Comparison of ENCODE assay signal across 17 cellular contexts in genomic region chr20:22833851-22834250, GRCh38.
"Had no signal": no experiment of that assay in that cellular context is flagged by ENCODE, and none has a peak within 500 bp of the region (broad histone marks: within the 10 kb centered on the region; RNA-seq: fewer than 3 reads in every experiment).

No MANE protein-coding gene starts in this region.

- H3K9me3 ChIP-seq: adrenal gland, psoas muscle, tibial nerve had no signal

- DNase-seq: activated CD4-positive, alpha-beta memory T cell treated with anti-CD3 and anti-CD28 coated beads for 36 hours; activated CD4-positive, CD25-positive, alpha-beta regulatory T cell treated with anti-CD3 and anti-CD28 coated beads, Interleukin-2, amount 50 U/mL, for 72 hours; activated CD8-positive, alpha-beta memory T cell treated with anti-CD3 and anti-CD28 coated beads, Interleukin-2, amount 50 U/mL, for 48 hours; activated naive CD4-positive, alpha-beta T cell treated with anti-CD3 and anti-CD28 coated beads for 36 hours; adrenal gland; foreskin keratinocyte; psoas muscle; stimulated activated CD4-positive, alpha-beta T cell treated with anti-CD3 and anti-CD28 coated beads, Interleukin-2, amount 100 ng/mL, for 24 hours; stimulated activated naive B cell treated with anti-CD40 and anti-IgM and Interleukin-4, amounts not matched to agents 10 μg/mL and 1 μg/mL and 100 μg/mL, for 72 hours; T-helper 17 cell had no signal

- H3K27ac Mint-ChIP-seq: activated CD4-positive, alpha-beta memory T cell treated with anti-CD3 and anti-CD28 coated beads for 36 hours; activated naive CD4-positive, alpha-beta T cell treated with anti-CD3 and anti-CD28 coated beads for 36 hours; memory B cell; nephron; stimulated activated naive B cell treated with anti-CD40 and anti-IgM and Interleukin-4, amounts not matched to agents 10 μg/mL and 1 μg/mL and 100 μg/mL, for 72 hours; T-helper 17 cell had no signal

- H3K4me1 Mint-ChIP-seq: central memory CD8-positive, alpha-beta T cell; memory B cell; nephron; stimulated activated naive B cell treated with anti-CD40 and anti-IgM and Interleukin-4, amounts not matched to agents 10 μg/mL and 1 μg/mL and 100 μg/mL, for 72 hours; T-helper 17 cell had no signal

- H3K9me3 Mint-ChIP-seq: activated CD4-positive, alpha-beta memory T cell treated with anti-CD3 and anti-CD28 coated beads for 36 hours; nephron had no signal

- H3K4me1 ChIP-seq: psoas muscle, tibial nerve had no signal

- ATAC-seq: esophagus mucosa; foreskin keratinocyte; left lobe of liver; psoas muscle; sciatic nerve; stimulated activated naive B cell treated with anti-CD40 and anti-IgM and Interleukin-4, amounts not matched to agents 10 μg/mL and 1 μg/mL and 100 μg/mL, for 72 hours; T-helper 17 cell had no signal

- H3K27me3 Mint-ChIP-seq: activated CD4-positive, alpha-beta memory T cell treated with anti-CD3 and anti-CD28 coated beads for 36 hours; central memory CD8-positive, alpha-beta T cell; T-helper 17 cell had no signal

- H3K4me3 ChIP-seq: adrenal gland, psoas muscle, tibial nerve had no signal

- H3K36me3 ChIP-seq: adrenal gland, tibial nerve had no signal

- H3K36me3 Mint-ChIP-seq: activated CD4-positive, alpha-beta memory T cell treated with anti-CD3 and anti-CD28 coated beads for 36 hours; memory B cell; stimulated activated naive B cell treated with anti-CD40 and anti-IgM and Interleukin-4, amounts not matched to agents 10 μg/mL and 1 μg/mL and 100 μg/mL, for 72 hours had no signal

- H3K27me3 ChIP-seq: adrenal gland, foreskin keratinocyte, tibial nerve had no signal

- H3K27ac ChIP-seq: adrenal gland, foreskin keratinocyte, psoas muscle, tibial nerve had no signal

- H3K4me3 Mint-ChIP-seq: activated CD4-positive, alpha-beta memory T cell treated with anti-CD3 and anti-CD28 coated beads for 36 hours; activated naive CD4-positive, alpha-beta T cell treated with anti-CD3 and anti-CD28 coated beads for 36 hours; central memory CD8-positive, alpha-beta T cell; memory B cell; nephron; stimulated activated naive B cell treated with anti-CD40 and anti-IgM and Interleukin-4, amounts not matched to agents 10 μg/mL and 1 μg/mL and 100 μg/mL, for 72 hours; T-helper 17 cell had no signal
